In genomic region chr5:157456301-157456700, GRCh38 we compare ENCODE assay signal across 29 cellular contexts. TPM values are rescaled to one million over a fixed set of nuclear protein-coding genes. Genes with fewer than 3 reads are reported as not detected.
DNase-seq lines count a peak whose midpoint lies in the region; TF ChIP-seq lines count a peak whose summit lies in the region.
"Had no signal": no experiment of that assay in that cellular context is flagged by ENCODE, and none has a peak within 500 bp of the region (broad histone marks: within the 10 kb centered on the region; RNA-seq: fewer than 3 reads in every experiment).

No MANE protein-coding gene starts in this region.

- TF ChIP-seq CTCF in ascending aorta (IDR thresholded peaks at IDR 0.05) = no peak

- no peaks in the 10 kb centered on the region for H3K36me3 Mint-ChIP-seq in activated CD4-positive, alpha-beta T cell treated with anti-CD3 and anti-CD28 coated beads, Interleukin-2, amount 10 ng/mL, durations not matched to agents 7 days and 5 days (ENCODE audit: low read depth)
- H3K36me3 Mint-ChIP-seq: activated naive CD8-positive, alpha-beta T cell had no signal

- H3K4me3 Mint-ChIP-seq in activated CD4-positive, alpha-beta T cell treated with anti-CD3 and anti-CD28 coated beads, Interleukin-2, amount 10 ng/mL, durations not matched to agents 7 days and 5 days = no peak overlapping the region
- H3K4me3 Mint-ChIP-seq: activated B cell treated with CpG ODN at 0.5 μM for 24 hours; activated naive CD8-positive, alpha-beta T cell; central memory CD8-positive, alpha-beta T cell had no signal

- POLR2A ChIA-PET in activated CD4-positive, alpha-beta T cell treated with anti-CD3 and anti-CD28 coated beads, Interleukin-2, amount 10 ng/mL, durations not matched to agents 7 days and 5 days (lab: Charles Lee) = interaction anchor here (0.6 kb wide), 1 partner anchor 19 kb away, joined by 3 read pairs; no protein-coding TSS in a partner anchor

- DNase-seq in Ammon's horn (ENCODE audit: low spot score) (peak; percentile 96), amygdala (lab: John Stamatoyannopoulos, UW) (peak in 54 of 56 donors; percentile 16 to 95 (median 78)), head of caudate nucleus (peak; percentile 62 to 96 (median 87)), occipital lobe (lab: John Stamatoyannopoulos, UW) (peak; percentile 83), GM03348 (ENCODE audit: low spot score) (no peak), ascending aorta (ENCODE audit: low spot score in 2 of 2) (no peak)
- no peak for DNase-seq in stimulated activated CD4-positive, alpha-beta T cell treated with anti-CD3 and anti-CD28 coated beads, Interleukin-12 subunit alpha, Interleukin-12 subunit beta, amount 100 ng/mL, for 4 hours
- DNase-seq in activated CD4-positive, alpha-beta T cell treated with anti-CD3 and anti-CD28 coated beads, Interleukin-2, amount 10 ng/mL, durations not matched to agents 7 days and 5 days = no peak
- DNase-seq: activated B cell treated with CpG ODN at 0.5 μM for 24 hours; activated CD4-positive, alpha-beta T cell treated with anti-CD3 and anti-CD28 coated beads, Interleukin-2, amount 50 U/mL, for 4 hours; COR-L47; DMS79; GDM1; kidney glomerular epithelial cell; NCI-H146; NCI-H446; NCI-H774; SJCRH30; stimulated activated naive CD8-positive, alpha-beta T cell treated with anti-CD3 and anti-CD28 coated beads, Interleukin-15, Interleukin-2, amounts not matched to agents 100 U/mL and 50 U/mL, for 24 hours; T-helper 1 cell; thyroid gland had no signal

- H3K4me1 ChIP-seq in ascending aorta = peaks cover 0 to 4% of the 10 kb centered on the region in 2 donors
- H3K4me1 ChIP-seq: SJCRH30 had no signal

- H3K27ac ChIP-seq in ascending aorta = no peak overlapping the region
- H3K27ac ChIP-seq: HL-60, neutrophil, SJCRH30, thyroid gland had no signal

- CTCF ChIA-PET in activated CD4-positive, alpha-beta T cell treated with anti-CD3 and anti-CD28 coated beads, Interleukin-2, amount 10 ng/mL, durations not matched to agents 7 days and 5 days (lab: Charles Lee) = no interaction called here

- peaks cover 20% of the 10 kb centered on the region for H3K4me1 Mint-ChIP-seq in activated CD4-positive, alpha-beta T cell treated with anti-CD3 and anti-CD28 coated beads, Interleukin-2, amount 10 ng/mL, durations not matched to agents 7 days and 5 days

- H3K27ac Mint-ChIP-seq in activated CD4-positive, alpha-beta T cell treated with anti-CD3 and anti-CD28 coated beads, Interleukin-2, amount 10 ng/mL, durations not matched to agents 7 days and 5 days = no peak overlapping the region
- H3K27ac Mint-ChIP-seq: activated B cell treated with CpG ODN at 0.5 μM for 24 hours; activated naive CD8-positive, alpha-beta T cell; activated T-helper 2 cell treated with anti-CD3 and anti-CD28 coated beads, Interferon-gamma antibody, Interleukin-2, Interleukin-4, amounts not matched to agents 10 μg/mL and 5 μg/mL and 100 μg/mL, durations not matched to agents 14 hours and 24 hours and 36 hours had no signal

- no peaks in the 10 kb centered on the region for H3K36me3 ChIP-seq in ascending aorta
- H3K36me3 ChIP-seq: neutrophil, SJCRH30, thyroid gland had no signal

- peaks cover 26% of the 10 kb centered on the region for H3K27me3 Mint-ChIP-seq in activated CD4-positive, alpha-beta T cell treated with anti-CD3 and anti-CD28 coated beads, Interleukin-2, amount 10 ng/mL, durations not matched to agents 7 days and 5 days
- H3K27me3 Mint-ChIP-seq: activated B cell treated with CpG ODN at 0.5 μM for 24 hours had no signal

- no peaks in the 10 kb centered on the region for H3K9me3 ChIP-seq in ascending aorta
- H3K9me3 ChIP-seq: neutrophil, SJCRH30, thyroid gland had no signal

- no peak overlapping the region for H3K4me3 ChIP-seq in ascending aorta
- H3K4me3 ChIP-seq: lung, SJCRH30, thyroid gland had no signal

- no peaks in the 10 kb centered on the region for H3K27me3 ChIP-seq in ascending aorta
- H3K27me3 ChIP-seq: SJCRH30, thyroid gland had no signal

- intact Hi-C loops in head of caudate nucleus (cut with DNase I) = no loop called here
- intact Hi-C loops in ascending aorta (cut with DNase I) = no loop called here

- H3K9me3 Mint-ChIP-seq in activated CD4-positive, alpha-beta T cell treated with anti-CD3 and anti-CD28 coated beads, Interleukin-2, amount 10 ng/mL, durations not matched to agents 7 days and 5 days = no peaks in the 10 kb centered on the region
- H3K9me3 Mint-ChIP-seq: activated B cell treated with CpG ODN at 0.5 μM for 24 hours; activated T-helper 2 cell treated with anti-CD3 and anti-CD28 coated beads, Interferon-gamma antibody, Interleukin-2, Interleukin-4, amounts not matched to agents 10 μg/mL and 5 μg/mL and 100 μg/mL, durations not matched to agents 14 hours and 24 hours and 36 hours; central memory CD8-positive, alpha-beta T cell had no signal

RNA-seq across cellular contexts. Expression of gene NIPAL4, which starts 3.7 kb away (rescaled TPM):
- total RNA-seq in occipital lobe (not detected), ascending aorta (not detected)
- under 1 TPM; 0.10 to 0.17 TPM for total RNA-seq in activated CD4-positive, alpha-beta T cell treated with anti-CD3 and anti-CD28 coated beads, Interleukin-2, amount 10 ng/mL, durations not matched to agents 7 days and 5 days
- total RNA-seq: endothelial cell of umbilical vein, LHCN-M2, SJCRH30 had no signal

Comparison
In these comparisons a context has a peak if more than half of its experiments do, and no peak if none do; other contexts are left out.
1. DNase-seq: peak in Ammon's horn (single experiment), amygdala (54 of 56), head of caudate nucleus (42 of 42) and occipital lobe (single experiment); none in stimulated activated CD4-positive, alpha-beta T cell treated with anti-CD3 and anti-CD28 coated beads, Interleukin-12 subunit alpha, Interleukin-12 subunit beta, amount 100 ng/mL, for 4 hours (single experiment), GM03348 (single experiment), activated CD4-positive, alpha-beta T cell treated with anti-CD3 and anti-CD28 coated beads, Interleukin-2, amount 10 ng/mL, durations not matched to agents 7 days and 5 days (single experiment) and ascending aorta (0 of 2).